ENCODE assay signal across 19 cellular contexts in genomic region chr18:6210349-6211173, GRCh38.
A peak's percentile ranks its signal among the peaks of the same experiment; 100 is the strongest.
DNase-seq lines count a peak whose midpoint lies in the region; ATAC-seq, FAIRE-seq and TF ChIP-seq lines count a peak whose summit lies in the region.
"Had no signal": no experiment of that assay in that cellular context is flagged by ENCODE, and none has a peak within 500 bp of the region (broad histone marks: within the 10 kb centered on the region; RNA-seq: fewer than 3 reads in every experiment).

No MANE protein-coding gene starts in this region.

- H3K9ac ChIP-seq in HepG2 (ENCODE audit: insufficient read depth, low read depth, low read length), result peak overlapping the region; percentile 37
- H3K9ac ChIP-seq: BLaER1 had no signal

- peak; percentile 15 for DNase-seq in NCI-H2107 treated with DMSO at 0.1 percent for 48 hours (lab: John Stamatoyannopoulos, UW; ENCODE audit: unreplicated experiment)
- DNase-seq in NCI-H2107 (lab: John Stamatoyannopoulos, UW), result no peak
- DNase-seq in NCI-H226, result peak; percentile 47
- DNase-seq in HepG2 (ENCODE audit: low spot score), result peak; percentile 92
- DNase-seq in small intestine, result peak; percentile 79
- no peak for DNase-seq in NCI-H1105 treated with DMSO at 0.1 percent for 48 hours (lab: John Stamatoyannopoulos, UW)
- DNase-seq in uterus, result no peak
- DNase-seq in G401 (ENCODE audit: low spot score), result no peak
- DNase-seq: CD8-positive, alpha-beta memory T cell; Karpas-422; MG63; NCI-H1417 treated with DMSO at 0.1 percent for 48 hours; NCI-H1930; PC-3; SW 1271 had no signal

- H3K27me3 ChIP-seq in HepG2 (ENCODE audit: control insufficient read depth in 1 of 2, insufficient read depth in 2 of 2, low read length in 2 of 2) (no peaks in the 10 kb centered on the region), small intestine (ENCODE audit: control insufficient read depth in 2 of 2, insufficient read depth in 2 of 2, low read length in 2 of 2) (no peaks in the 10 kb centered on the region), uterus (no peaks in the 10 kb centered on the region)
- H3K27me3 ChIP-seq: BLaER1, MG63, SJSA1 had no signal

- intact Hi-C loops in HepG2 (cut with micrococcal nuclease; ENCODE audit: unreplicated experiment), result loop anchor here (10.0 kb wide), 1 partner anchor 194 kb away; no protein-coding TSS in a partner anchor
- intact Hi-C loops in uterus (cut with DNase I; ENCODE audit: low total_unique reads), result no loop called here

- peak; percentile 92 for ATAC-seq in HepG2
- ATAC-seq: PC-3 had no signal

- TF ChIP-seq POLR2A in HepG2 (IDR thresholded peaks at IDR 0.05; ENCODE audit: insufficient read depth in 1 of 2, low read depth in 2 of 2, low read length in 2 of 2) (no peak), uterus (IDR thresholded peaks at IDR 0.05) (no peak)

- H4K20me1 ChIP-seq in HepG2 (ENCODE audit: insufficient read depth, low read length), result no peaks in the 10 kb centered on the region
- H4K20me1 ChIP-seq: BLaER1 had no signal

- H2AFZ ChIP-seq in HepG2 (ENCODE audit: low read length), result no peak overlapping the region

- 26% methylated on average over 3 of the region's 3 CpGs for WGBS in HepG2 (ENCODE audit: low lambda C conversion rate)
- 21 to 65% (median 35%) methylated on average over 3 of the region's 3 CpGs for WGBS in small intestine, 3 donors

- in situ Hi-C loops in HepG2 (cut with HindIII; ENCODE audit: extremely low pct_ligation_motif_present, low pct_unique_long_range_greater_than_20kb), result loop anchor here (10.0 kb wide), 1 partner anchor 316 kb away; the partner anchor contains the start of gene TMEM200C
- in situ Hi-C loops in G401 (cut with HindIII; ENCODE audit: low sequenced_read_pairs), result no loop called here

- POLR2A ChIA-PET in HepG2 (lab: Yijun Ruan, JAX), result no interaction called here

- H3K4me1 ChIP-seq in HepG2 (ENCODE audit: insufficient read depth, low read length), result peaks cover 21% of the 10 kb centered on the region
- no peaks in the 10 kb centered on the region for H3K4me1 ChIP-seq in small intestine (ENCODE audit: control insufficient read depth in 2 of 2, insufficient read depth in 1 of 2, low read depth in 1 of 2, low read length in 1 of 2)
- no peaks in the 10 kb centered on the region for H3K4me1 ChIP-seq in uterus
- H3K4me1 ChIP-seq: BLaER1 had no signal

- TF ChIP-seq EP300 in HepG2 (IDR thresholded peaks at IDR 0.05; ENCODE audit: low read depth in 2 of 2, low read length in 2 of 2), result peak; percentile 60 to 84
- TF ChIP-seq EP300 in HepG2 (CRISPR knock-in tag; IDR thresholded peaks at IDR 0.05; ENCODE audit: borderline replicate concordance), result no peak; the same call in 1 of the 2 replicates

- H3K4me2 ChIP-seq in HepG2 (ENCODE audit: low read depth, low read length), result peak overlapping the region; percentile 35
- H3K4me2 ChIP-seq: BLaER1 had no signal

- TF ChIP-seq RAD21 in HepG2 (CRISPR knock-in tag; IDR thresholded peaks at IDR 0.05), result no peak

- no peaks in the 10 kb centered on the region for H3K9me3 ChIP-seq in HepG2 (ENCODE audit: low read length)
- H3K9me3 ChIP-seq in small intestine (ENCODE audit: control insufficient read depth, low read depth), result no peaks in the 10 kb centered on the region
- no peaks in the 10 kb centered on the region for H3K9me3 ChIP-seq in uterus
- H3K9me3 ChIP-seq: BLaER1, MG63, SJSA1 had no signal

- no peaks in the 10 kb centered on the region for H3K79me2 ChIP-seq in HepG2 (ENCODE audit: insufficient read depth, low read length)

- H3K36me3 ChIP-seq in HepG2 (replicated peaks in 1 of 2; ENCODE audit: control insufficient read depth in 1 of 2, insufficient read depth in 2 of 2, low read length in 2 of 2), result no peaks in the 10 kb centered on the region; a peak in 1 of 5 replicates
- no peaks in the 10 kb centered on the region for H3K36me3 ChIP-seq in small intestine (ENCODE audit: control insufficient read depth in 2 of 2, insufficient read depth in 2 of 2, low read length in 2 of 2)
- H3K36me3 ChIP-seq in uterus, result no peaks in the 10 kb centered on the region
- H3K36me3 ChIP-seq: BLaER1, MG63, SJSA1 had no signal

- H3K27ac ChIP-seq in HepG2 (ENCODE audit: extremely low read length, insufficient read depth, low read length) (peak overlapping the region; percentile 66), small intestine (ENCODE audit: low read depth in 1 of 2, low read length in 1 of 2) (peak overlapping the region in 1 of 2 donors; percentile 5), uterus (no peak overlapping the region)
- H3K27ac ChIP-seq: BLaER1, RWPE1, SJSA1 had no signal

- BruUV-seq in HepG2 (replicated peaks; lab: Mats Ljungman, UMichigan), result TSS peak; percentile 64

- H3K4me3 ChIP-seq in HepG2 (replicated peaks in 1 of 3; ENCODE audit: insufficient read depth in 1 of 3, low read depth in 2 of 3, low read length in 3 of 3), result no peak overlapping the region
- H3K4me3 ChIP-seq in small intestine (ENCODE audit: low read depth in 1 of 2, low read length in 2 of 2), result no peak overlapping the region
- H3K4me3 ChIP-seq in uterus, result no peak overlapping the region
- H3K4me3 ChIP-seq: BLaER1, MG63, SJSA1 had no signal

- FAIRE-seq in HepG2 (lab: Jason Lieb, UNC) (peak; percentile 65), small intestine (lab: Jason Lieb, UNC) (no peak)
- FAIRE-seq: D721Med had no signal

- TF ChIP-seq CTCF in HepG2 (CRISPR knock-in tag; IDR thresholded peaks at IDR 0.05) (no peak), uterus (IDR thresholded peaks at IDR 0.05) (no peak)

- CTCF ChIA-PET in HepG2 (lab: Yijun Ruan, JAX; ENCODE audit: low intra/inter-chr PET ratio, low total read pairs), result no interaction called here

TF ChIP-seq in HepG2, 621 proteins besides CTCF, POLR2A, EP300 and RAD21 (continues in another document):
- TF ChIP-seq ZMAT3 (CRISPR knock-in tag; conservative IDR thresholded peaks at IDR 0.05) (no peak), GLMP (CRISPR knock-in tag; IDR thresholded peaks at IDR 0.05; ENCODE audit: borderline replicate concordance) (no peak), FOXM1 (CRISPR knock-in tag; IDR thresholded peaks at IDR 0.05) (no peak), SOX6 (IDR thresholded peaks at IDR 0.05) (no peak), SOX6 (CRISPR knock-in tag; IDR thresholded peaks at IDR 0.05) (peak; percentile 88), PRPF4 (IDR thresholded peaks at IDR 0.05; ENCODE audit: low read depth, low read length, poor library complexity, severe bottlenecking) (no peak), ZSCAN25 (CRISPR knock-in tag; IDR thresholded peaks at IDR 0.05) (no peak), DDIT3 (CRISPR knock-in tag; IDR thresholded peaks at IDR 0.05) (no peak), AHDC1 (CRISPR knock-in tag; IDR thresholded peaks at IDR 0.05; ENCODE audit: borderline replicate concordance) (peak; percentile 85; the same call in 1 of the 2 replicates), BORCS8-MEF2B (CRISPR knock-in tag; IDR thresholded peaks at IDR 0.05) (no peak)

Comparison
In these comparisons a context has a peak if more than half of its experiments do, and no peak if none do; other contexts are left out.
1. DNase-seq: peak in NCI-H2107 treated with DMSO at 0.1 percent for 48 hours (single experiment), NCI-H226 (single experiment), HepG2 (single experiment) and small intestine (single experiment); none in NCI-H2107 (single experiment), NCI-H1105 treated with DMSO at 0.1 percent for 48 hours (single experiment), uterus (0 of 2) and G401 (single experiment).